Comparison of ENCODE assay signal across 8 cellular contexts in the genomic region with DNA sequence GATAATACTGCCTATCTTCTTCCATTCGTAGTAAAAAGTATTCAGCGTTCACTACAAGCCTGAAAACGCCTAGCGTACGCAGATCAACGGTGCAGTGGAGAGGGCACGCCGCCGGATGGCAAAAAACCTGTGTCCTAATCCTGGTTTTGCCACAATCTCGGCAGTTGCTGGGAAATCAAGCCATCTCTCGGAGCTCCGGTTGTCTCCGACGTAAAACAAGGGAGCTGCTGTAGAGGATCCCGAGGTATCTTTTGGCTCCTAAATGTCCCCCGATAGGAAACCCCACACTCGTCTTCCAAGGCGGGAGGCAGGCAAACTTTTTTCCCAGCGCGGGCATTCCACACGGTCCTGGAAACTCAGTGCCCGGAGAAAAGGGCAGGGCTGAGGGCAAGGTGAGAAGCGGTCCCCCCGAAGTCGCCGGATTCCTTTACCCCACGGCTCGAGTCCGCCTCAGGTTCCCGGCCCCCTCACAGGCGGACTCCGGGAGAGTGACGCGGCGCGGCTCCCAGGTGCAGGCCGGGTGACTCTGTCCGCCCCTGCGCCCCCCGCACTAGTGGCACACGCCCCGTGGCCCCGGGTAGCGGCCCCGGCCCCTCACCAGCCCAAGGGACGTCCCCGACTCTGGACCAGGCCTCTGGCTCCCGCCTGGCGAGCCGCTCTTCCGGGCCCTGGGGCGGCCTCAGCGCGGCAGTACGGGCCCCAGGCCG. TPM values are rescaled to one million over a fixed set of nuclear protein-coding genes. Genes with fewer than 3 reads are reported as not detected.
A peak's percentile ranks its signal among the peaks of the same experiment; 100 is the strongest.
DNase-seq lines count a peak whose midpoint lies in the region; ATAC-seq and TF ChIP-seq lines count a peak whose summit lies in the region.

No MANE protein-coding gene starts in this region.

- no peak overlapping the region for H4K5ac ChIP-seq in mesendoderm (ENCODE audit: low read length)

- peak overlapping the region; percentile 66 for H2BK120ac ChIP-seq in mesendoderm (ENCODE audit: low read depth, low read length)

- peaks cover 10% of the 10 kb centered on the region for H3K79me1 ChIP-seq in mesendoderm (ENCODE audit: low read length)

- ATAC-seq in HG03139 (IDR thresholded peaks at IDR 0.05; ENCODE audit: unreplicated experiment), result no peak

- no peak overlapping the region for H3K23ac ChIP-seq in mesendoderm (ENCODE audit: low read length)

- H3K9me3 ChIP-seq in endocrine pancreas (ENCODE audit: control insufficient read depth, low read length), result no peaks in the 10 kb centered on the region
- no peaks in the 10 kb centered on the region for H3K9me3 ChIP-seq in stomach

- TF ChIP-seq EP300 in stomach (IDR thresholded peaks at IDR 0.05), result no peak

- H3K4me1 ChIP-seq in endocrine pancreas (ENCODE audit: control insufficient read depth, insufficient read depth, low read length) (peaks cover 11% of the 10 kb centered on the region), mesendoderm (ENCODE audit: control insufficient read depth, low read depth, low read length) (peaks cover 4% of the 10 kb centered on the region), stomach (peaks cover 22 to 50% (median 31%) of the 10 kb centered on the region in 4 donors)

- H3K56ac ChIP-seq in mesendoderm (ENCODE audit: low read length), result peak overlapping the region; percentile 95

- H4K8ac ChIP-seq in mesendoderm (ENCODE audit: low read depth, low read length), result no peak overlapping the region

- H2BK15ac ChIP-seq in mesendoderm (replicated peaks; ENCODE audit: low read depth), result no peak overlapping the region

- H3K36me3 ChIP-seq in endocrine pancreas (ENCODE audit: control insufficient read depth, insufficient read depth, low read length) (no peaks in the 10 kb centered on the region), mesendoderm (ENCODE audit: control insufficient read depth, insufficient read depth, low read length) (no peaks in the 10 kb centered on the region), stomach (peaks cover 0 to 11% (median 0%) of the 10 kb centered on the region in 4 donors)

- peak overlapping the region; percentile 57 for H3K4me2 ChIP-seq in mesendoderm (ENCODE audit: low read length)

- H2BK5ac ChIP-seq in mesendoderm (ENCODE audit: low read length), result no peak overlapping the region

- H3K4me3 ChIP-seq in AG04449 (ENCODE audit: low read depth, low read length), result peak overlapping the region; percentile 81
- H3K4me3 ChIP-seq in LNCaP clone FGC (ENCODE audit: low read depth, low read length), result peak overlapping the region; percentile 61
- peak overlapping the region; percentile 86 for H3K4me3 ChIP-seq in endocrine pancreas (ENCODE audit: control insufficient read depth, insufficient read depth, low read length)
- H3K4me3 ChIP-seq in mesendoderm (ENCODE audit: low read length), result peak overlapping the region; percentile 61
- H3K4me3 ChIP-seq in stomach, result peak overlapping the region; percentile 69 to 94 (median 76)

- peak overlapping the region; percentile 97 for H3K18ac ChIP-seq in mesendoderm (ENCODE audit: low read length)

- no peaks in the 10 kb centered on the region for H3K27me3 ChIP-seq in endocrine pancreas (ENCODE audit: control insufficient read depth, insufficient read depth, low read length)
- H3K27me3 ChIP-seq in mesendoderm (ENCODE audit: insufficient read depth, low read length, poor library complexity), result no peaks in the 10 kb centered on the region
- no peaks in the 10 kb centered on the region for H3K27me3 ChIP-seq in stomach

- TF ChIP-seq CTCF in AG04449 (IDR thresholded peaks at IDR 0.05; ENCODE audit: insufficient read depth, low read length, missing control alignments) (peak; percentile 34), LNCaP clone FGC (IDR thresholded peaks at IDR 0.05; ENCODE audit: control insufficient read depth, extremely low read depth, insufficient read depth) (0 out of 2 replicates have a peak, but pooled peaks have one; percentile 20), stomach (IDR thresholded peaks at IDR 0.05) (no peak)

- no peak for DNase-seq in AG04449 (ENCODE audit: low read depth, low spot score)
- DNase-seq in GM19238 (ENCODE audit: insufficient read length, low spot score), result peak; percentile 37
- DNase-seq in LNCaP clone FGC (ENCODE audit: low read depth), result no peak
- DNase-seq in activated CD4-positive, alpha-beta T cell treated with anti-CD3 and anti-CD28 coated beads, Interleukin-2, amount 50 U/mL, for 48 hours, result peak; percentile 54 to 58
- DNase-seq in mesendoderm, result peak; percentile 68
- DNase-seq in stomach, result peak; percentile 29

- peak overlapping the region; percentile 66 for H3K4ac ChIP-seq in mesendoderm (ENCODE audit: low read depth, low read length)

- peak overlapping the region; percentile 93 for H3K9ac ChIP-seq in endocrine pancreas (ENCODE audit: control insufficient read depth, insufficient read depth, low read length)
- peak overlapping the region; percentile 81 for H3K9ac ChIP-seq in mesendoderm (ENCODE audit: low read length)

- no CpG with 5 or more reads among the region's 56 CpGs for WGBS in mesendoderm (ENCODE audit: extremely low coverage, insufficient coverage, low lambda C conversion rate)
- WGBS in stomach, 5 donors, result 1 to 3% (median 2%) methylated on average over 17 to 56 of the region's 56 CpGs

- intact Hi-C loops in stomach (cut with DNase I; ENCODE audit: low total_unique reads), result loop anchor here (5.0 kb wide), 1 partner anchor 56 kb away; no protein-coding TSS in a partner anchor

- CTCF ChIA-PET in AG04449 (lab: Yijun Ruan, JAX), result interaction anchor here (0.7 to 11.6 kb wide), 15 partner anchors 9 to 80 kb away, joined by 3 to 150 read pairs (median 7); no protein-coding TSS in a partner anchor

- peaks cover 17% of the 10 kb centered on the region for H3K79me2 ChIP-seq in mesendoderm (ENCODE audit: control insufficient read depth, insufficient read depth, low read length)

- H2AK5ac ChIP-seq in mesendoderm (ENCODE audit: low read length), result no peak overlapping the region

- peak overlapping the region; percentile 81 for H3K27ac ChIP-seq in mesendoderm (ENCODE audit: low read depth, low read length)
- H3K27ac ChIP-seq in stomach, result peak overlapping the region; percentile 90 to 97 (median 95)

- TF ChIP-seq POLR2A in stomach (IDR thresholded peaks at IDR 0.05), result no peak

- POLR2A ChIA-PET in AG04449 (lab: Yijun Ruan, JAX), result interaction anchor here (1.0 kb wide), 2 partner anchors 18 to 56 kb away, joined by 5 to 8 read pairs; no protein-coding TSS in a partner anchor

RNA-seq across cellular contexts. Expression of a gene that starts 0.6 kb away (rescaled TPM):
- polyA plus RNA-seq in mesendoderm (2013, experiment 1 of 2), result 21.5 TPM
- 22.7 TPM for polyA plus RNA-seq in mesendoderm (2013, experiment 2 of 2)
- 10 to 100 TPM in 4 of 5 donors, 1 to 10 TPM in 1; 9.3 to 62.4 (median 29.0) TPM for total RNA-seq in stomach
- 1 to 10 TPM; 6.9 to 8.6 (median 7.5) TPM for polyA plus RNA-seq in stomach

RNA-seq across cellular contexts. Expression of a gene that starts 19.7 kb away (rescaled TPM):
- 36.4 TPM for polyA plus RNA-seq in mesendoderm (2013, experiment 1 of 2)
- polyA plus RNA-seq in mesendoderm (2013, experiment 2 of 2), result 36.2 TPM
- 1 to 10 TPM; 1.2 to 8.3 (median 2.9) TPM for total RNA-seq in stomach
- 1 to 10 TPM; 1.1 to 4.6 (median 2.1) TPM for polyA plus RNA-seq in stomach

Comparison
In these comparisons a context has a peak if more than half of its experiments do, and no peak if none do; other contexts are left out.
1. DNase-seq: peak in GM19238 (single experiment), activated CD4-positive, alpha-beta T cell treated with anti-CD3 and anti-CD28 coated beads, Interleukin-2, amount 50 U/mL, for 48 hours (2 of 2), mesendoderm (single experiment) and stomach (single experiment); none in AG04449 (single experiment) and LNCaP clone FGC (single experiment).
2. CTCF ChIP-seq: peak in AG04449 (single experiment) and LNCaP clone FGC (single experiment); none in stomach (0 of 7).
3. Peak in every context shown above with its lines, with median percentiles within 50 percentile points of each other: H3K4me3 ChIP-seq.